In genomic region chrX:132488092-132488749, GRCh38 we compare ENCODE assay signal across 8 cellular contexts. TPM values are rescaled to one million over a fixed set of nuclear protein-coding genes. Genes with fewer than 3 reads are reported as not detected.
DNase-seq lines count a peak whose midpoint lies in the region; ATAC-seq, FAIRE-seq and TF ChIP-seq lines count a peak whose summit lies in the region.

No MANE protein-coding gene starts in this region.

- TSS peak; percentile 32 for BruUV-seq in MCF 10A (replicated peaks; lab: Mats Ljungman, UMichigan)
- no TSS peak for BruUV-seq in HepG2 (replicated peaks; lab: Mats Ljungman, UMichigan)

- H3K79me2 ChIP-seq in HepG2 (ENCODE audit: insufficient read depth, low read length): peaks cover 61% of the 10 kb centered on the region

- 0% methylated on average over 10 of the region's 10 CpGs for WGBS in HepG2 (ENCODE audit: low lambda C conversion rate)

- CTCF ChIA-PET in MCF 10A (lab: Yijun Ruan, JAX) (interaction anchor here (0.7 to 2.7 kb wide), 4 partner anchors 8 to 261 kb away, joined by 3 to 8 read pairs (median 4); no protein-coding TSS in a partner anchor), HepG2 (lab: Yijun Ruan, JAX; ENCODE audit: low intra/inter-chr PET ratio, low total read pairs) (no interaction called here)

- no peaks in the 10 kb centered on the region for H3K27me3 ChIP-seq in HepG2 (ENCODE audit: control insufficient read depth in 1 of 2, insufficient read depth in 2 of 2, low read length in 2 of 2)

- H3K4me3 Mint-ChIP-seq in MCF 10A (ENCODE audit: unreplicated experiment): peak overlapping the region; percentile 83
- peak overlapping the region; percentile 91 to 94 for H3K4me3 Mint-ChIP-seq in stimulated activated naive CD8-positive, alpha-beta T cell treated with anti-CD3 and anti-CD28 coated beads, Interleukin-15, amount 100 ng/mL, for 72 hours

- no peak for FAIRE-seq in HepG2 (lab: Jason Lieb, UNC)

- in situ Hi-C loops in HepG2 (cut with HindIII; ENCODE audit: extremely low pct_ligation_motif_present, low pct_unique_long_range_greater_than_20kb): loop anchor here (10.0 kb wide), 1 partner anchor 73 kb away; no protein-coding TSS in a partner anchor

- H2AFZ ChIP-seq in HepG2 (ENCODE audit: low read length): no peak overlapping the region

- H3K36me3 Mint-ChIP-seq in MCF 10A (ENCODE audit: insufficient read depth, unreplicated experiment): no peaks in the 10 kb centered on the region

- H3K4me3 ChIP-seq in HepG2 (replicated peaks in 1 of 3; ENCODE audit: insufficient read depth in 1 of 3, low read depth in 2 of 3, low read length in 3 of 3): peak overlapping the region; percentile 64 to 73 (median 71)

- POLR2A ChIA-PET in MCF 10A (lab: Yijun Ruan, JAX): interaction anchor here (0.6 to 2.1 kb wide), 6 partner anchors 72 to 269 kb away, joined by 3 to 26 read pairs (median 6); partner anchors contain the start of gene RAP2C
- POLR2A ChIA-PET in HepG2 (lab: Yijun Ruan, JAX): interaction anchor here (0.8 to 2.0 kb wide), 7 partner anchors 7 to 126 kb away, joined by 3 to 9 read pairs (median 5); no protein-coding TSS in a partner anchor

- peak overlapping the region; percentile 85 for H3K9ac ChIP-seq in HepG2 (ENCODE audit: insufficient read depth, low read depth, low read length)

- peak overlapping the region; percentile 94 for H3K27ac ChIP-seq in HepG2 (ENCODE audit: extremely low read length, insufficient read depth, low read length)

- peak; percentile 11 for DNase-seq in AG20443 (ENCODE audit: low spot score)
- DNase-seq in H4 (ENCODE audit: low spot score): peak; percentile 39
- peak; percentile 14 for DNase-seq in SIG-M5 (lab: John Stamatoyannopoulos, UW)
- DNase-seq in MCF 10A (ENCODE audit: unreplicated experiment): peak; percentile 38
- no peak for DNase-seq in HepG2 (ENCODE audit: low spot score)
- DNase-seq in stimulated activated naive CD8-positive, alpha-beta T cell treated with anti-CD3 and anti-CD28 coated beads, Interleukin-15, amount 100 ng/mL, for 72 hours: peak; percentile 9 to 27
- DNase-seq in NCI-H2196 treated with DMSO at 0.1 percent for 48 hours (lab: John Stamatoyannopoulos, UW; ENCODE audit: unreplicated experiment): no peak

- no peak for TF ChIP-seq RAD21 in HepG2 (CRISPR knock-in tag; IDR thresholded peaks at IDR 0.05)

- H3K36me3 ChIP-seq in HepG2 (replicated peaks in 1 of 2; ENCODE audit: control insufficient read depth in 1 of 2, insufficient read depth in 2 of 2, low read length in 2 of 2): no peaks in the 10 kb centered on the region

- H3K27ac Mint-ChIP-seq in MCF 10A (ENCODE audit: low read depth, unreplicated experiment): peak overlapping the region; percentile 79
- H3K27ac Mint-ChIP-seq in stimulated activated naive CD8-positive, alpha-beta T cell treated with anti-CD3 and anti-CD28 coated beads, Interleukin-15, amount 100 ng/mL, for 72 hours: peak overlapping the region; percentile 98 to 99

- H3K9me3 ChIP-seq in HepG2 (ENCODE audit: low read length): no peaks in the 10 kb centered on the region

- peaks cover 13% of the 10 kb centered on the region for H3K4me1 Mint-ChIP-seq in MCF 10A (ENCODE audit: insufficient read depth, unreplicated experiment)
- H3K4me1 Mint-ChIP-seq in stimulated activated naive CD8-positive, alpha-beta T cell treated with anti-CD3 and anti-CD28 coated beads, Interleukin-15, amount 100 ng/mL, for 72 hours: peaks cover 37% of the 10 kb centered on the region

- TF ChIP-seq EP300 in HepG2 (IDR thresholded peaks at IDR 0.05; ENCODE audit: low read depth in 2 of 2, low read length in 2 of 2) (no peak), HepG2 (CRISPR knock-in tag; IDR thresholded peaks at IDR 0.05; ENCODE audit: borderline replicate concordance) (no peak)

- TF ChIP-seq POLR2A in HepG2 (IDR thresholded peaks at IDR 0.05; ENCODE audit: insufficient read depth in 1 of 2, low read depth in 2 of 2, low read length in 2 of 2): no peak

- ATAC-seq in HepG2 (no peak), HG02678 (IDR thresholded peaks at IDR 0.05; ENCODE audit: unreplicated experiment) (no peak)
- peak; percentile 58 for ATAC-seq in stimulated activated naive CD8-positive, alpha-beta T cell treated with anti-CD3 and anti-CD28 coated beads, Interleukin-15, amount 100 ng/mL, for 72 hours

- intact Hi-C loops in MCF 10A (cut with micrococcal nuclease): loop anchor here (5.0 kb wide), 3 partner anchors 196 to 261 kb away; no protein-coding TSS in a partner anchor
- intact Hi-C loops in HepG2 (cut with micrococcal nuclease; ENCODE audit: unreplicated experiment): loop anchor here (10.0 kb wide), 2 partner anchors 193 to 273 kb away; partner anchors contain the start of gene RAP2C

- H3K4me1 ChIP-seq in HepG2 (ENCODE audit: insufficient read depth, low read length): peaks cover 73% of the 10 kb centered on the region

- H3K4me2 ChIP-seq in HepG2 (ENCODE audit: low read depth, low read length): peak overlapping the region; percentile 80

- peaks cover 38% of the 10 kb centered on the region for H3K27me3 Mint-ChIP-seq in MCF 10A (ENCODE audit: insufficient read depth, unreplicated experiment)
- H3K27me3 Mint-ChIP-seq in stimulated activated naive CD8-positive, alpha-beta T cell treated with anti-CD3 and anti-CD28 coated beads, Interleukin-15, amount 100 ng/mL, for 72 hours: no peaks in the 10 kb centered on the region

- no peaks in the 10 kb centered on the region for H4K20me1 ChIP-seq in HepG2 (ENCODE audit: insufficient read depth, low read length)

- TF ChIP-seq CTCF in MCF 10A (IDR thresholded peaks at IDR 0.05; ENCODE audit: unreplicated experiment): no peak
- TF ChIP-seq CTCF in HepG2 (CRISPR knock-in tag; IDR thresholded peaks at IDR 0.05): no peak

- no peaks in the 10 kb centered on the region for H3K9me3 Mint-ChIP-seq in MCF 10A (ENCODE audit: unreplicated experiment)
- no peaks in the 10 kb centered on the region for H3K9me3 Mint-ChIP-seq in stimulated activated naive CD8-positive, alpha-beta T cell treated with anti-CD3 and anti-CD28 coated beads, Interleukin-15, amount 100 ng/mL, for 72 hours

TF ChIP-seq in HepG2, 621 proteins besides CTCF, POLR2A, EP300 and RAD21:
- 0 out of 2 replicates have a peak, but pooled peaks have one; percentile 5 for TF ChIP-seq HDAC1 (CRISPR knock-in tag; IDR thresholded peaks at IDR 0.05)
- no peak for TF ChIP-seq SALL1 (CRISPR knock-in tag; IDR thresholded peaks at IDR 0.05)
- TF ChIP-seq ZSCAN30 (CRISPR knock-in tag; IDR thresholded peaks at IDR 0.05): no peak
- TF ChIP-seq ZKSCAN1 (IDR thresholded peaks at IDR 0.05; ENCODE audit: low read length): peak; percentile 89
- TF ChIP-seq ZNF282 (IDR thresholded peaks at IDR 0.05; ENCODE audit: partially characterized antibody): no peak
- TF ChIP-seq HMGXB4 (CRISPR knock-in tag; IDR thresholded peaks at IDR 0.05; ENCODE audit: borderline replicate concordance in 1 of 2, low read depth in 1 of 2): 0 out of 4 replicates have a peak, but pooled peaks of 1 of the 2 experiments have one; percentile 0
- no peak for TF ChIP-seq ZFP37 (CRISPR knock-in tag; IDR thresholded peaks at IDR 0.05; ENCODE audit: borderline replicate concordance)
- TF ChIP-seq SAP130 (CRISPR knock-in tag; IDR thresholded peaks at IDR 0.05; ENCODE audit: low read depth): no peak
- TF ChIP-seq ZNF75D (CRISPR knock-in tag; IDR thresholded peaks at IDR 0.05; ENCODE audit: borderline replicate concordance): no peak
- no peak for TF ChIP-seq ZBTB7A (CRISPR knock-in tag; IDR thresholded peaks at IDR 0.05)

RNA-seq across cellular contexts. Expression of gene MBNL3, which starts 0.6 kb away (rescaled TPM):
- total RNA-seq in H4 (2014; rRNA removed; shearing (Covaris generic)): 7.9 and 12.2 TPM in 2 replicates
- total RNA-seq in MCF 10A (2022) (14.0 and 17.7 TPM in 2 replicates), HepG2 (2016; rRNA removed; fragmentation: Illumina TruSeq; extraction: Trizol) (155 and 367 TPM in 2 replicates)
- total RNA-seq in HepG2 (2016; cell fraction: cytosol; rRNA removed; fragmentation: Illumina TruSeq; extraction: Trizol; ENCODE audit: low read depth): 13.3 and 14.6 TPM in 2 replicates
- total RNA-seq in HepG2 (2016; cell fraction: insoluble cytoplasmic fraction; rRNA removed; fragmentation: Illumina TruSeq; extraction: Trizol): 151 and 343 TPM in 2 replicates
- total RNA-seq in HepG2 (2016; cell fraction: membrane; rRNA removed; fragmentation: Illumina TruSeq; extraction: Trizol): 51.3 and 60.6 TPM in 2 replicates
- 147 and 156 TPM in 2 replicates for total RNA-seq in HepG2 (2016; cell fraction: nucleus; rRNA removed; fragmentation: Illumina TruSeq; extraction: Trizol)
- 184 and 257 TPM in 2 replicates for polyA plus RNA-seq in HepG2 (2011; rRNA removed)
- 176 and 180 TPM in 2 replicates for polyA plus RNA-seq in HepG2 (2011; cell fraction: cytosol; rRNA removed)
- polyA plus RNA-seq in HepG2 (2011; cell fraction: nucleus; rRNA removed): 79.2 and 90.5 TPM in 2 replicates
- polyA plus RNA-seq in HepG2 (2012): 89.3 and 124 TPM in 2 replicates
- polyA plus RNA-seq in HepG2 (2016; cell fraction: cytosol; fragmentation: Illumina TruSeq; extraction: Trizol; ENCODE audit: low read depth): 13.4 and 13.7 TPM in 2 replicates
- 152 and 158 TPM in 2 replicates for polyA plus RNA-seq in HepG2 (2016; cell fraction: insoluble cytoplasmic fraction; fragmentation: Illumina TruSeq; extraction: Trizol; ENCODE audit: low read depth)
- 28.6 and 30.8 TPM in 2 replicates for polyA plus RNA-seq in HepG2 (2016; cell fraction: membrane; fragmentation: Illumina TruSeq; extraction: Trizol; ENCODE audit: low read depth)
- polyA plus RNA-seq in HepG2 (2016; cell fraction: nucleus; fragmentation: Illumina TruSeq; extraction: Trizol; ENCODE audit: insufficient read depth, low read depth): 118 and 129 TPM in 2 replicates
- polyA minus RNA-seq in HepG2 (2011; rRNA and poly(A)+ RNA removed; ENCODE audit: low replicate concordance): 456 and 893 TPM in 2 replicates
- polyA minus RNA-seq in HepG2 (2011; cell fraction: cytosol; rRNA and poly(A)+ RNA removed): 213 and 216 TPM in 2 replicates
- polyA minus RNA-seq in HepG2 (2011; cell fraction: nucleus; rRNA and poly(A)+ RNA removed): 149 and 164 TPM in 2 replicates

Comparison
In these comparisons a context has a peak if more than half of its experiments do, and no peak if none do; other contexts are left out.
1. DNase-seq: peak in AG20443 (single experiment), H4 (single experiment), SIG-M5 (single experiment), MCF 10A (single experiment) and stimulated activated naive CD8-positive, alpha-beta T cell treated with anti-CD3 and anti-CD28 coated beads, Interleukin-15, amount 100 ng/mL, for 72 hours (2 of 2); none in HepG2 (single experiment) and NCI-H2196 treated with DMSO at 0.1 percent for 48 hours (single experiment).